8 cellular contexts compared by ENCODE assay signal in genomic region chr16:81443688-81444447, GRCh38. TPM values are rescaled to one million over a fixed set of nuclear protein-coding genes. Genes with fewer than 3 reads are reported as not detected.
A peak's percentile ranks its signal among the peaks of the same experiment; 100 is the strongest.
DNase-seq lines count a peak whose midpoint lies in the region; ATAC-seq and TF ChIP-seq lines count a peak whose summit lies in the region.

No MANE protein-coding gene starts in this region.

- H3K9me3 ChIP-seq in SU-DHL-6 (ENCODE audit: insufficient read depth, low read length) = no peaks in the 10 kb centered on the region
- H3K9me3 ChIP-seq in trophoblast cell (ENCODE audit: insufficient read depth, low read depth, low read length) = no peaks in the 10 kb centered on the region

- H3K14ac ChIP-seq in trophoblast cell (ENCODE audit: low read length) = peak overlapping the region; percentile 84

- no peak for TF ChIP-seq CTCF in GM12864 (IDR thresholded peaks at IDR 0.05; ENCODE audit: low read depth, low read length, missing control alignments)
- TF ChIP-seq CTCF in SU-DHL-6 (IDR thresholded peaks at IDR 0.05; ENCODE audit: insufficient read depth, low read length, poor library complexity, severe bottlenecking) = no peak
- TF ChIP-seq CTCF in fibroblast of the aortic adventitia (IDR thresholded peaks at IDR 0.05; ENCODE audit: insufficient read depth, low read length) = no peak

- H3K9ac ChIP-seq in SU-DHL-6 (ENCODE audit: low read length) (peak overlapping the region; percentile 49), trophoblast cell (ENCODE audit: low read length) (peak overlapping the region; percentile 6)

- peak overlapping the region; percentile 50 for H3K4ac ChIP-seq in trophoblast cell (ENCODE audit: low read depth, low read length)

- H3K27me3 ChIP-seq in SU-DHL-6 (ENCODE audit: low read length) (no peaks in the 10 kb centered on the region), trophoblast cell (ENCODE audit: insufficient read depth, low read length) (no peaks in the 10 kb centered on the region)

- peaks cover 20% of the 10 kb centered on the region for H3K79me1 ChIP-seq in trophoblast cell (ENCODE audit: low read length)

- H3K23ac ChIP-seq in trophoblast cell (ENCODE audit: low read length) = no peak overlapping the region

- H3F3A ChIP-seq in SU-DHL-6 (ENCODE audit: insufficient read depth) = 0 out of 2 replicates have a peak, but pooled peaks cover 7% of the 10 kb centered on the region

- no peaks in the 10 kb centered on the region for H4K20me1 ChIP-seq in SU-DHL-6 (ENCODE audit: low read depth, low read length)

- H2AFZ ChIP-seq in SU-DHL-6 (ENCODE audit: low read depth, low read length, severe bottlenecking) (no peak overlapping the region), trophoblast cell (ENCODE audit: insufficient read depth, low read length, poor library complexity) (peak overlapping the region; percentile 85)

- peak overlapping the region; percentile 10 for H3K4me3 ChIP-seq in GM12864 (ENCODE audit: low read depth, low read length)
- H3K4me3 ChIP-seq in SU-DHL-6 (ENCODE audit: insufficient read depth, low read length, poor library complexity, severe bottlenecking) = peak overlapping the region; percentile 32
- peak overlapping the region; percentile 64 for H3K4me3 ChIP-seq in fibroblast of the aortic adventitia (ENCODE audit: low read depth, low read length)
- peak overlapping the region; percentile 62 for H3K4me3 ChIP-seq in trophoblast cell (ENCODE audit: low read depth, low read length)

- H3K79me2 ChIP-seq in SU-DHL-6 (ENCODE audit: insufficient read depth, low read length) (peaks cover 38% of the 10 kb centered on the region), trophoblast cell (ENCODE audit: control insufficient read depth, insufficient read depth, low read length, poor library complexity) (peaks cover 39% of the 10 kb centered on the region)

- peak overlapping the region; percentile 88 for H4K91ac ChIP-seq in trophoblast cell (ENCODE audit: low read depth, low read length)

- DNase-seq in GM12864 (ENCODE audit: low read depth) = no peak
- no peak for DNase-seq in fibroblast of the aortic adventitia (ENCODE audit: low read depth)
- DNase-seq in trophoblast cell = peak; percentile 34 to 49
- DNase-seq in germinal center (ENCODE audit: low spot score) = no peak
- no peak for DNase-seq in NCI-H748 treated with DMSO at 0.1 percent for 48 hours (lab: John Stamatoyannopoulos, UW)

- no peaks in the 10 kb centered on the region for H3K9me2 ChIP-seq in SU-DHL-6 (replicated peaks; ENCODE audit: insufficient read depth, low read length)

- H2AK5ac ChIP-seq in trophoblast cell (ENCODE audit: low read length) = peak overlapping the region; percentile 51

- H4K12ac ChIP-seq in trophoblast cell (ENCODE audit: low read depth, low read length) = peak overlapping the region; percentile 79

- peak overlapping the region; percentile 98 for H2BK12ac ChIP-seq in trophoblast cell (ENCODE audit: low read length)

- WGBS in trophoblast cell (ENCODE audit: extremely low coverage, insufficient coverage, insufficient read length) = no CpG with 5 or more reads among the region's 36 CpGs

- peaks cover 19 to 36% of the 10 kb centered on the region in 2 experiments for H3K4me1 ChIP-seq in trophoblast cell (ENCODE audit: control insufficient read depth in 1 of 2, insufficient read depth in 2 of 2, low read length in 2 of 2)

- ATAC-seq in GM21619 (IDR thresholded peaks at IDR 0.05; ENCODE audit: unreplicated experiment) (no peak), GM21381 (IDR thresholded peaks at IDR 0.05; ENCODE audit: unreplicated experiment) (no peak)

- peak overlapping the region; percentile 82 for H3K18ac ChIP-seq in trophoblast cell (ENCODE audit: low read length)

- H3K27ac ChIP-seq in SU-DHL-6 (ENCODE audit: low read depth, low read length) (no peak overlapping the region), trophoblast cell (ENCODE audit: low read depth, low read length) (peak overlapping the region; percentile 9)

- peak overlapping the region; percentile 96 for H2BK120ac ChIP-seq in trophoblast cell (ENCODE audit: insufficient read depth, low read length, poor library complexity)

- H2BK5ac ChIP-seq in trophoblast cell (ENCODE audit: low read depth, low read length, poor library complexity) = peak overlapping the region; percentile 7

- H3K4me2 ChIP-seq in SU-DHL-6 (ENCODE audit: low read depth, low read length, poor library complexity, severe bottlenecking) = peak overlapping the region; percentile 50
- H3K4me2 ChIP-seq in trophoblast cell (ENCODE audit: low read length) = peak overlapping the region; percentile 58

- H4K8ac ChIP-seq in trophoblast cell (ENCODE audit: low read depth, low read length) = peak overlapping the region; percentile 90

- H3K36me3 ChIP-seq in SU-DHL-6 (ENCODE audit: low read length) (no peaks in the 10 kb centered on the region), trophoblast cell (ENCODE audit: control insufficient read depth in 1 of 2, insufficient read depth in 2 of 2, low read length in 2 of 2) (peaks cover 4 to 7% of the 10 kb centered on the region in 2 experiments)

RNA-seq across cellular contexts. Expression of gene CMIP, which starts 0.7 kb away (rescaled TPM):
- 12.3 and 15.7 TPM in 2 replicates for total RNA-seq in fibroblast of the aortic adventitia (ENCODE audit: low replicate concordance)
- polyA plus RNA-seq in trophoblast cell (2013) = 78.7 and 79.2 TPM in 2 replicates

Comparison
In these comparisons a context has a peak if more than half of its experiments do, and no peak if none do; other contexts are left out.
1. DNase-seq: peak in trophoblast cell (2 of 2); none in GM12864 (single experiment), fibroblast of the aortic adventitia (single experiment), germinal center (single experiment) and NCI-H748 treated with DMSO at 0.1 percent for 48 hours (single experiment).
2. H3K4me3 ChIP-seq: peak in every context shown above with its lines; median percentile 64 in fibroblast of the aortic adventitia; 62 in trophoblast cell; 32 in SU-DHL-6; 10 in GM12864.